In genomic region chr6:156451088-156451487, GRCh38 we compare ENCODE assay signal across 1 cellular context.
A peak's percentile ranks its signal among the peaks of the same experiment; 100 is the strongest.
TF ChIP-seq lines count a peak whose summit lies in the region.

No MANE protein-coding gene starts in this region.

TF ChIP-seq in HepG2, 621 proteins besides CTCF, POLR2A, EP300 and RAD21 (continued from another document):
- TF ChIP-seq THAP9 (CRISPR knock-in tag; IDR thresholded peaks at IDR 0.05; ENCODE audit: borderline replicate concordance) = no peak
- TF ChIP-seq CREB3 (CRISPR knock-in tag; IDR thresholded peaks at IDR 0.05) = no peak
- TF ChIP-seq ZNF558 (CRISPR knock-in tag; IDR thresholded peaks at IDR 0.05; ENCODE audit: borderline replicate concordance) = no peak
- TF ChIP-seq ZNF646 (CRISPR knock-in tag; IDR thresholded peaks at IDR 0.05) = no peak
- no peak for TF ChIP-seq ZNF136 (CRISPR knock-in tag; IDR thresholded peaks at IDR 0.05; ENCODE audit: low read depth)
- TF ChIP-seq ZNF557 (CRISPR knock-in tag; IDR thresholded peaks at IDR 0.05) = no peak
- no peak for TF ChIP-seq MTA3 (CRISPR knock-in tag; IDR thresholded peaks at IDR 0.05)
- TF ChIP-seq CREB1 (IDR thresholded peaks at IDR 0.05) = peak; percentile 75
- TF ChIP-seq CREB1 (CRISPR knock-in tag; IDR thresholded peaks at IDR 0.05) = no peak
- no peak for TF ChIP-seq ZNF883 (CRISPR knock-in tag; IDR thresholded peaks at IDR 0.05; ENCODE audit: not compliant biosample characterization)
- no peak for TF ChIP-seq KMT2A (CRISPR knock-in tag; IDR thresholded peaks at IDR 0.05)
- no peak for TF ChIP-seq ZBTB40 (IDR thresholded peaks at IDR 0.05)
- no peak for TF ChIP-seq ZBTB40 (CRISPR knock-in tag; IDR thresholded peaks at IDR 0.05)
- TF ChIP-seq ATF7 (IDR thresholded peaks at IDR 0.05) = peak; percentile 79
- TF ChIP-seq ATF7 (CRISPR knock-in tag; IDR thresholded peaks at IDR 0.05) = no peak
